ENCODE assay signal across 7 cellular contexts in genomic region chr1:234247746-234248145, GRCh38.
DNase-seq lines count a peak whose midpoint lies in the region; FAIRE-seq and TF ChIP-seq lines count a peak whose summit lies in the region.
"Not testable (repeated sequence)": the region's sequence is repeated elsewhere in the genome, so short reads cannot be mapped to it uniquely, and the experiment has no call there.

No MANE protein-coding gene starts in this region.

- not testable (repeated sequence) for H4K20me1 ChIP-seq in H9 (ENCODE audit: control insufficient read depth, insufficient read depth, insufficient read length); OCI-LY3 (ENCODE audit: insufficient read depth, low read length); keratinocyte (ENCODE audit: control insufficient read depth, extremely low read depth, insufficient read depth, low read length)

- not testable (repeated sequence) for DNase-seq in D721Med (ENCODE audit: insufficient read length, low spot score); GM12892 (ENCODE audit: insufficient read length); keratinocyte (ENCODE audit: low read depth, low spot score)
- DNase-seq in H9, result peak; percentile 4

- H3K9me3 ChIP-seq in H9 (ENCODE audit: control insufficient read depth, low read depth, low read length); OCI-LY3 (ENCODE audit: insufficient read depth, low read length); keratinocyte (ENCODE audit: control insufficient read depth, low read depth, low read length): not testable (repeated sequence)

- not testable (repeated sequence) for H3K4me1 ChIP-seq in H9 (ENCODE audit: insufficient read depth, low read length); keratinocyte (ENCODE audit: control insufficient read depth, extremely low read depth, insufficient read depth, low read length)
- H3K4me1 ChIP-seq in OCI-LY3 (ENCODE audit: low read length), result peaks cover 51% of the 10 kb centered on the region

- dilution Hi-C loops in keratinocyte (cut with MboI; ENCODE audit: extremely low pct_ligation_motif_present, low sequenced_read_pairs), result not testable (repeated sequence)

- H2AFZ ChIP-seq in H9 (ENCODE audit: low read length); OCI-LY3 (ENCODE audit: low read depth, low read length); keratinocyte (ENCODE audit: control insufficient read depth, low read length): not testable (repeated sequence)

- H3K14ac ChIP-seq in H9 (ENCODE audit: insufficient read depth, low read length), result not testable (repeated sequence)

- intact Hi-C loops in dendritic cell treated with granulocyte-macrophage colony-stimulating factor and Interleukin-4, amounts not matched to agents 40 ng/mL and 50 ng/mL, for 4 days (cut with micrococcal nuclease), result not testable (repeated sequence)

- H3K4me1 Mint-ChIP-seq in H9, result peaks cover 9 to 18% of the 10 kb centered on the region in 2 experiments
- H3K4me1 Mint-ChIP-seq in dendritic cell treated with granulocyte-macrophage colony-stimulating factor and Interleukin-4, amounts not matched to agents 40 ng/mL and 50 ng/mL, for 4 days (ENCODE audit: low read depth), result peaks cover 34% of the 10 kb centered on the region
- H3K4me1 Mint-ChIP-seq in stimulated activated naive CD8-positive, alpha-beta T cell treated with anti-CD3 and anti-CD28 coated beads, Interleukin-15, Interleukin-2, amounts not matched to agents 100 ng/mL and 50 ng/mL, for 24 hours (ENCODE audit: low read depth), result peaks cover 35% of the 10 kb centered on the region

- H3K23me2 ChIP-seq in H9 (ENCODE audit: insufficient read length, low read depth, low read length, poor library complexity, severe bottlenecking), result not testable (repeated sequence)

- not testable (repeated sequence) for TF ChIP-seq CTCF in D721Med (IDR thresholded peaks at IDR 0.05; ENCODE audit: insufficient read depth, missing control alignments); H9 (conservative IDR thresholded peaks at IDR 0.05); OCI-LY3 (IDR thresholded peaks at IDR 0.05; ENCODE audit: low read depth, low read length); keratinocyte (optimal IDR thresholded peaks at IDR 0.05 in 1 of 3, IDR thresholded peaks at IDR 0.05 in 1 of 3, conservative IDR thresholded peaks at IDR 0.05 in 1 of 3; ENCODE audit: extremely low read depth in 1 of 3, insufficient read depth in 2 of 3, low read length in 3 of 3)

- not testable (repeated sequence) for H2BK120ac ChIP-seq in H9 (ENCODE audit: low read depth, low read length, poor library complexity, severe bottlenecking)

- H4K8ac ChIP-seq in H9 (replicated peaks; ENCODE audit: insufficient read length, low read depth, low read length), result not testable (repeated sequence)

- H3K4ac ChIP-seq in H9 (ENCODE audit: low read depth, low read length), result not testable (repeated sequence)

- H3K9ac ChIP-seq in H9 (ENCODE audit: extremely low read depth, insufficient read length, low read length); OCI-LY3 (ENCODE audit: low read length); keratinocyte (ENCODE audit: control insufficient read depth, extremely low read depth, insufficient read depth, low read length): not testable (repeated sequence)

- not testable (repeated sequence) for H4K5ac ChIP-seq in H9 (ENCODE audit: insufficient read length, low read depth, low read length)

- H3K79me2 ChIP-seq in H9 (ENCODE audit: insufficient read depth, low read length); OCI-LY3 (ENCODE audit: low read length); keratinocyte (ENCODE audit: control insufficient read depth, insufficient read depth, low read length): not testable (repeated sequence)

- not testable (repeated sequence) for H2AK5ac ChIP-seq in H9 (ENCODE audit: insufficient read length, low read length)

- H3K4me3 Mint-ChIP-seq in H9; dendritic cell treated with granulocyte-macrophage colony-stimulating factor and Interleukin-4, amounts not matched to agents 40 ng/mL and 50 ng/mL, for 4 days; stimulated activated naive CD8-positive, alpha-beta T cell treated with anti-CD3 and anti-CD28 coated beads, Interleukin-15, Interleukin-2, amounts not matched to agents 100 ng/mL and 50 ng/mL, for 24 hours: not testable (repeated sequence)

- peaks cover 4 to 14% (median 6%) of the 10 kb centered on the region in 3 experiments for H3K36me3 Mint-ChIP-seq in H9 (ENCODE audit: insufficient read depth in 1 of 3, low read depth in 3 of 3)
- peaks cover 11% of the 10 kb centered on the region for H3K36me3 Mint-ChIP-seq in dendritic cell treated with granulocyte-macrophage colony-stimulating factor and Interleukin-4, amounts not matched to agents 40 ng/mL and 50 ng/mL, for 4 days (ENCODE audit: low read depth)
- H3K36me3 Mint-ChIP-seq in stimulated activated naive CD8-positive, alpha-beta T cell treated with anti-CD3 and anti-CD28 coated beads, Interleukin-15, Interleukin-2, amounts not matched to agents 100 ng/mL and 50 ng/mL, for 24 hours (ENCODE audit: low read depth), result not testable (repeated sequence)

- not testable (repeated sequence) for H3K27me3 ChIP-seq in H9 (ENCODE audit: insufficient read depth, low read length); OCI-LY3 (ENCODE audit: low read depth, low read length); keratinocyte (ENCODE audit: control insufficient read depth, extremely low read depth, insufficient read depth, low read length)

- H2BK12ac ChIP-seq in H9 (ENCODE audit: insufficient read length, low read depth, low read length), result not testable (repeated sequence)

- not testable (repeated sequence) for H3K4me3 ChIP-seq in OCI-LY3 (ENCODE audit: low read length); keratinocyte (ENCODE audit: control insufficient read depth in 2 of 3, extremely low read depth in 1 of 3, insufficient read depth in 2 of 3, low read depth in 1 of 3, low read length in 3 of 3)

- H3K79me1 ChIP-seq in H9 (ENCODE audit: insufficient read depth, low read depth, low read length, poor library complexity, severe bottlenecking), result not testable (repeated sequence)

- not testable (repeated sequence) for H3K18ac ChIP-seq in H9 (ENCODE audit: insufficient read length, low read depth, low read length)

- not testable (repeated sequence) for H2BK15ac ChIP-seq in H9 (ENCODE audit: low read depth, low read length)

- H3T11ph ChIP-seq in H9 (ENCODE audit: low read length), result not testable (repeated sequence)

- no CpG with 5 or more reads among the region's 4 CpGs for WGBS in H9 (ENCODE audit: extremely low coverage, insufficient read length, low lambda C conversion rate)

- not testable (repeated sequence) for H3K27ac ChIP-seq in H9 (ENCODE audit: insufficient read length, low read depth, low read length); keratinocyte (ENCODE audit: control insufficient read depth, insufficient read depth, low read length)
- peak overlapping the region; percentile 92; the same call in 1 of the 2 replicates for H3K27ac ChIP-seq in OCI-LY3 (ENCODE audit: low read length)

- H4K91ac ChIP-seq in H9 (ENCODE audit: insufficient read length, low read depth, low read length), result not testable (repeated sequence)

- not testable (repeated sequence) for H3K9me1 ChIP-seq in keratinocyte (ENCODE audit: control insufficient read depth, extremely low read depth, insufficient read depth, low read length)

- H3K56ac ChIP-seq in H9 (ENCODE audit: insufficient read length, low read depth, low read length), result not testable (repeated sequence)

- not testable (repeated sequence) for H3K27ac Mint-ChIP-seq in H9
- peak overlapping the region; percentile 28 for H3K27ac Mint-ChIP-seq in dendritic cell treated with granulocyte-macrophage colony-stimulating factor and Interleukin-4, amounts not matched to agents 40 ng/mL and 50 ng/mL, for 4 days
- peak overlapping the region; percentile 40 for H3K27ac Mint-ChIP-seq in stimulated activated naive CD8-positive, alpha-beta T cell treated with anti-CD3 and anti-CD28 coated beads, Interleukin-15, Interleukin-2, amounts not matched to agents 100 ng/mL and 50 ng/mL, for 24 hours

- not testable (repeated sequence) for H2BK20ac ChIP-seq in H9 (ENCODE audit: low read depth, low read length, poor library complexity, severe bottlenecking)

- peaks cover 12 to 13% of the 10 kb centered on the region in 2 experiments for H3K9me3 Mint-ChIP-seq in H9
- peaks cover 22% of the 10 kb centered on the region for H3K9me3 Mint-ChIP-seq in dendritic cell treated with granulocyte-macrophage colony-stimulating factor and Interleukin-4, amounts not matched to agents 40 ng/mL and 50 ng/mL, for 4 days
- not testable (repeated sequence) for H3K9me3 Mint-ChIP-seq in stimulated activated naive CD8-positive, alpha-beta T cell treated with anti-CD3 and anti-CD28 coated beads, Interleukin-15, Interleukin-2, amounts not matched to agents 100 ng/mL and 50 ng/mL, for 24 hours

- FAIRE-seq in D721Med (lab: Jason Lieb, UNC), result peak; percentile 41
- FAIRE-seq in GM12892 (lab: Jason Lieb, UNC), result peak; percentile 53
- peak; percentile 41 for FAIRE-seq in keratinocyte (lab: Jason Lieb, UNC)

- not testable (repeated sequence) for TF ChIP-seq POLR2A in GM12892 (IDR thresholded peaks at IDR 0.05; ENCODE audit: low read depth, low read length)

- not testable (repeated sequence) for H3K23ac ChIP-seq in H9 (ENCODE audit: insufficient read length, low read depth, low read length)

- not testable (repeated sequence) for H3K4me2 ChIP-seq in H9 (ENCODE audit: insufficient read depth, insufficient read length, low read length); OCI-LY3 (ENCODE audit: low read length); keratinocyte (ENCODE audit: control insufficient read depth, extremely low read depth, insufficient read depth, low read depth, low read length)

- not testable (repeated sequence) for H3K27me3 Mint-ChIP-seq in H9 (ENCODE audit: low read depth); stimulated activated naive CD8-positive, alpha-beta T cell treated with anti-CD3 and anti-CD28 coated beads, Interleukin-15, Interleukin-2, amounts not matched to agents 100 ng/mL and 50 ng/mL, for 24 hours
- peaks cover 10% of the 10 kb centered on the region for H3K27me3 Mint-ChIP-seq in dendritic cell treated with granulocyte-macrophage colony-stimulating factor and Interleukin-4, amounts not matched to agents 40 ng/mL and 50 ng/mL, for 4 days

- H2BK5ac ChIP-seq in H9 (ENCODE audit: insufficient read length, low read length), result not testable (repeated sequence)

- H3K36me3 ChIP-seq in OCI-LY3 (replicated peaks; ENCODE audit: low read depth, low read length); keratinocyte (ENCODE audit: control insufficient read depth in 2 of 2, extremely low read depth in 1 of 2, insufficient read depth in 2 of 2, low read length in 2 of 2): not testable (repeated sequence)
